ENCODE assay signal across 19 cellular contexts in genomic region chr5:173855162-173855994, GRCh38. TPM values are rescaled to one million over a fixed set of nuclear protein-coding genes. Genes with fewer than 3 reads are reported as not detected.
A peak's percentile ranks its signal among the peaks of the same experiment; 100 is the strongest.
DNase-seq lines count a peak whose midpoint lies in the region; ATAC-seq and TF ChIP-seq lines count a peak whose summit lies in the region.
"Had no signal": no experiment of that assay in that cellular context is flagged by ENCODE, and none has a peak within 500 bp of the region (broad histone marks: within the 10 kb centered on the region; RNA-seq: fewer than 3 reads in every experiment).

No MANE protein-coding gene starts in this region.

- no peak overlapping the region for H3K27ac ChIP-seq in mammary epithelial cell (ENCODE audit: insufficient read depth, low read depth, low read length)
- H3K27ac ChIP-seq: SJCRH30 had no signal

- H3K9ac ChIP-seq in mammary epithelial cell (ENCODE audit: insufficient read depth, low read length): no peak overlapping the region

- H3K79me2 ChIP-seq in mammary epithelial cell (ENCODE audit: insufficient read depth, low read length): no peaks in the 10 kb centered on the region

- 91% methylated on average over 10 of the region's 11 CpGs for WGBS in mammary epithelial cell (ENCODE audit: low coverage, missing lambda C conversion rate)

- intact Hi-C loops in Caco-2 (cut with micrococcal nuclease; ENCODE audit: unreplicated experiment) (loop anchor here (5.0 kb wide), 1 partner anchor 33 kb away; no protein-coding TSS in a partner anchor), mammary epithelial cell (cut with micrococcal nuclease) (no loop called here)

- no peak overlapping the region for H3K4me3 ChIP-seq in Caco-2 (ENCODE audit: low read depth, low read length)
- H3K4me3 ChIP-seq in mammary epithelial cell (replicated peaks in 1 of 3; ENCODE audit: insufficient read depth in 1 of 3, low read depth in 2 of 3, low read length in 3 of 3): no peak overlapping the region
- H3K4me3 ChIP-seq: heart right ventricle, SJCRH30 had no signal

- TF ChIP-seq CTCF in Caco-2 (IDR thresholded peaks at IDR 0.05; ENCODE audit: insufficient read depth in 1 of 2, low read depth in 1 of 2, low read length in 1 of 2, severe bottlenecking in 1 of 2, unreplicated experiment in 1 of 2): no peak
- no peak for TF ChIP-seq CTCF in mammary epithelial cell (conservative IDR thresholded peaks at IDR 0.05 in 1 of 2, IDR thresholded peaks at IDR 0.05 in 1 of 2; ENCODE audit: extremely low read depth in 1 of 2, insufficient read depth in 1 of 2, low read depth in 1 of 2, low read length in 2 of 2)
- no peak for TF ChIP-seq CTCF in neural crest cell (conservative IDR thresholded peaks at IDR 0.05)

- H3K4me3 Mint-ChIP-seq in Caco-2 (ENCODE audit: unreplicated experiment): no peak overlapping the region
- no peak overlapping the region for H3K4me3 Mint-ChIP-seq in neural crest cell
- H3K4me3 Mint-ChIP-seq: mesothelial cell of epicardium; T-helper 1 cell treated with Interleukin-12 subunit alpha and Interleukin-12 subunit beta and Interleukin-4 antibody, amounts not matched to agents 30 μg/mL and 1 μg/mL, for 36 hours had no signal

- dilution Hi-C loops in mammary epithelial cell (cut with HindIII; ENCODE audit: low sequenced_read_pairs): no loop called here

- POLR2A ChIA-PET in Caco-2 (lab: Charles Lee): no interaction called here

- DNase-seq in Caco-2: peak; percentile 25 to 74
- peak; percentile 96 for DNase-seq in OCI-M1 (lab: John Stamatoyannopoulos, UW)
- DNase-seq in mammary epithelial cell: peak; percentile 28
- DNase-seq in neural crest cell (ENCODE audit: low read depth, low spot score): no peak
- no peak for DNase-seq in HuH-7 (ENCODE audit: low spot score)
- DNase-seq in medulla oblongata (ENCODE audit: extremely low spot score): no peak
- DNase-seq: central memory CD4-positive, alpha-beta T cell; effector CD4-positive, alpha-beta T cell; heart right ventricle; NCI-H2081 treated with DMSO at 0.1 percent for 48 hours; NCI-H526; nucleus accumbens; SJCRH30; stimulated activated CD4-positive, alpha-beta T cell treated with anti-CD3 and anti-CD28 coated beads, Interleukin-1b, Interleukin-23, amount 100 ng/mL, for 48 hours had no signal

- H3K36me3 ChIP-seq in Caco-2 (ENCODE audit: control insufficient read depth, insufficient read depth, low read length): no peaks in the 10 kb centered on the region
- no peaks in the 10 kb centered on the region for H3K36me3 ChIP-seq in mammary epithelial cell (ENCODE audit: insufficient read depth, low read length)
- H3K36me3 ChIP-seq: heart right ventricle, SJCRH30 had no signal

- H3K9me3 ChIP-seq in Caco-2 (no peaks in the 10 kb centered on the region), mammary epithelial cell (replicated peaks; ENCODE audit: insufficient read depth, low read length) (no peaks in the 10 kb centered on the region)
- H3K9me3 ChIP-seq: heart right ventricle had no signal

- in situ Hi-C loops in mammary epithelial cell (cut with MboI; ENCODE audit: low sequenced_read_pairs in 2 of 2): no loop called here

- BruUV-seq in Caco-2 (replicated peaks; lab: Mats Ljungman, UMichigan) (no TSS peak), mammary epithelial cell (replicated peaks; lab: Mats Ljungman, UMichigan) (no TSS peak)

- H3K27me3 Mint-ChIP-seq in Caco-2 (ENCODE audit: insufficient read depth, unreplicated experiment): no peaks in the 10 kb centered on the region
- H3K27me3 Mint-ChIP-seq in neural crest cell (ENCODE audit: low read depth): no peaks in the 10 kb centered on the region

- H4K20me1 ChIP-seq in mammary epithelial cell (ENCODE audit: insufficient read depth, low read length): no peaks in the 10 kb centered on the region

- H3K4me2 ChIP-seq in mammary epithelial cell (ENCODE audit: insufficient read depth, low read depth, low read length): no peak overlapping the region

- H3K4me1 ChIP-seq in Caco-2: peaks cover 61% of the 10 kb centered on the region
- H3K4me1 ChIP-seq in mammary epithelial cell (ENCODE audit: insufficient read depth, low read length): no peaks in the 10 kb centered on the region

- no peak for ATAC-seq in GM19463 (IDR thresholded peaks at IDR 0.05; ENCODE audit: unreplicated experiment)
- no peak for ATAC-seq in HG02588 (IDR thresholded peaks at IDR 0.05; ENCODE audit: unreplicated experiment)
- ATAC-seq: heart right ventricle, HepG2 had no signal

- CTCF ChIA-PET in Caco-2 (lab: Charles Lee): no interaction called here
- CTCF ChIA-PET in mammary epithelial cell (lab: Charles Lee; ENCODE audit: low non-redundant PET): no interaction called here

- H3K9me3 Mint-ChIP-seq in Caco-2 (ENCODE audit: unreplicated experiment) (no peaks in the 10 kb centered on the region), neural crest cell (no peaks in the 10 kb centered on the region)
- H3K9me3 Mint-ChIP-seq: mesothelial cell of epicardium; T-helper 1 cell treated with Interleukin-12 subunit alpha and Interleukin-12 subunit beta and Interleukin-4 antibody, amounts not matched to agents 30 μg/mL and 1 μg/mL, for 36 hours had no signal

- peaks cover 45% of the 10 kb centered on the region for H3K4me1 Mint-ChIP-seq in Caco-2 (ENCODE audit: low read depth, unreplicated experiment)
- peaks cover 9% of the 10 kb centered on the region for H3K4me1 Mint-ChIP-seq in neural crest cell

- H3K27me3 ChIP-seq in Caco-2 (replicated peaks; ENCODE audit: control insufficient read depth, insufficient read depth, low read length): no peaks in the 10 kb centered on the region
- H3K27me3 ChIP-seq in mammary epithelial cell (ENCODE audit: insufficient read depth, low read length): no peaks in the 10 kb centered on the region
- H3K27me3 ChIP-seq: heart right ventricle, SJCRH30 had no signal

- H3K36me3 Mint-ChIP-seq in Caco-2 (ENCODE audit: insufficient read depth, unreplicated experiment) (peaks cover 6% of the 10 kb centered on the region), neural crest cell (ENCODE audit: low read depth) (no peaks in the 10 kb centered on the region)
- H3K36me3 Mint-ChIP-seq: mesothelial cell of epicardium had no signal

- no peak overlapping the region for H2AFZ ChIP-seq in mammary epithelial cell (ENCODE audit: low read depth, low read length)

- H3K27ac Mint-ChIP-seq in Caco-2 (ENCODE audit: unreplicated experiment) (peak overlapping the region; percentile 78), neural crest cell (ENCODE audit: unreplicated experiment) (peak overlapping the region; percentile 13)
- H3K27ac Mint-ChIP-seq: mesothelial cell of epicardium; T-helper 1 cell treated with Interleukin-12 subunit alpha and Interleukin-12 subunit beta and Interleukin-4 antibody, amounts not matched to agents 30 μg/mL and 1 μg/mL, for 36 hours had no signal

RNA-seq across cellular contexts. Expression of gene CPEB4, which starts 32.8 kb away (rescaled TPM):
- total RNA-seq in Caco-2 (2022) (21.4 and 25.1 TPM in 2 replicates), mammary epithelial cell (10 to 100 TPM; 29.1 to 44.5 TPM), neural crest cell (11.0 and 11.3 TPM in 2 replicates)
- polyA plus RNA-seq in mammary epithelial cell: 12.0 TPM
- polyA minus RNA-seq in mammary epithelial cell: 9.6 TPM

Comparison
In these comparisons a context has a peak if more than half of its experiments do, and no peak if none do; other contexts are left out.
1. DNase-seq: peak in Caco-2 (2 of 2), OCI-M1 (single experiment) and mammary epithelial cell (single experiment); none in neural crest cell (single experiment), HuH-7 (single experiment) and medulla oblongata (single experiment).